1 cellular context compared by ENCODE assay signal in genomic region chr19:11125994-11126685, GRCh38.
TF ChIP-seq lines count a peak whose summit lies in the region.

No MANE protein-coding gene starts in this region.

TF ChIP-seq in HepG2, 621 proteins besides CTCF, POLR2A, EP300 and RAD21 (continued from another document and continues in another):
- TF ChIP-seq MLXIP (CRISPR knock-in tag; IDR thresholded peaks at IDR 0.05; ENCODE audit: borderline replicate concordance) (no peak), STAG1 (CRISPR knock-in tag; IDR thresholded peaks at IDR 0.05) (peak; percentile 59), PATZ1 (CRISPR knock-in tag; IDR thresholded peaks at IDR 0.05) (0 out of 2 replicates have a peak, but pooled peaks have one; percentile 14), CBFB (CRISPR knock-in tag; IDR thresholded peaks at IDR 0.05) (no peak), IRF9 (CRISPR knock-in tag; IDR thresholded peaks at IDR 0.05; ENCODE audit: borderline replicate concordance) (no peak), ZNF362 (CRISPR knock-in tag; IDR thresholded peaks at IDR 0.05; ENCODE audit: borderline replicate concordance) (peak; percentile 47; the same call in 1 of the 2 replicates), ZNF784 (CRISPR knock-in tag; IDR thresholded peaks at IDR 0.05; ENCODE audit: borderline replicate concordance) (no peak), AHR (CRISPR knock-in tag; IDR thresholded peaks at IDR 0.05) (no peak), ZNF17 (CRISPR knock-in tag; IDR thresholded peaks at IDR 0.05) (no peak), PHF5A (CRISPR knock-in tag; IDR thresholded peaks at IDR 0.05; ENCODE audit: low read depth, unreplicated experiment) (no peak), HIVEP1 (CRISPR knock-in tag; IDR thresholded peaks at IDR 0.05) (no peak), ZNF770 (CRISPR knock-in tag; IDR thresholded peaks at IDR 0.05) (peak; percentile 83), HMGXB3 (CRISPR knock-in tag; IDR thresholded peaks at IDR 0.05; ENCODE audit: borderline replicate concordance) (0 out of 2 replicates have a peak, but pooled peaks have one; percentile 24), ZNF704 (CRISPR knock-in tag; IDR thresholded peaks at IDR 0.05; ENCODE audit: borderline replicate concordance) (no peak), ZFP36L2 (CRISPR knock-in tag; IDR thresholded peaks at IDR 0.05) (no peak), ZSCAN31 (CRISPR knock-in tag; IDR thresholded peaks at IDR 0.05; ENCODE audit: low read depth) (no peak), MED13 (CRISPR knock-in tag; IDR thresholded peaks at IDR 0.05) (no peak), ISX (CRISPR knock-in tag; conservative IDR thresholded peaks at IDR 0.05) (no peak), ZNF639 (CRISPR knock-in tag; conservative IDR thresholded peaks at IDR 0.05) (no peak), GPN1 (CRISPR knock-in tag; IDR thresholded peaks at IDR 0.05; ENCODE audit: borderline replicate concordance) (no peak), MIXL1 (CRISPR knock-in tag; IDR thresholded peaks at IDR 0.05) (no peak), RBFOX2 (IDR thresholded peaks at IDR 0.05; ENCODE audit: low read depth, low read length) (peak; percentile 44; the same call in 1 of the 2 replicates), HNF1B (CRISPR knock-in tag; IDR thresholded peaks at IDR 0.05) (peak; percentile 21; the same call in 1 of the 2 replicates), ZNF224 (CRISPR knock-in tag; IDR thresholded peaks at IDR 0.05) (no peak), LRRFIP1 (CRISPR knock-in tag; conservative IDR thresholded peaks at IDR 0.05) (no peak), BCL6 (CRISPR knock-in tag; IDR thresholded peaks at IDR 0.05) (no peak), SKIL (CRISPR knock-in tag; IDR thresholded peaks at IDR 0.05; ENCODE audit: borderline replicate concordance) (no peak)
